ENCODE assay signal across 8 cellular contexts in genomic region chr1:101237229-101237837, GRCh38. TPM values are rescaled to one million over a fixed set of nuclear protein-coding genes. Genes with fewer than 3 reads are reported as not detected.
DNase-seq lines count a peak whose midpoint lies in the region; ATAC-seq and TF ChIP-seq lines count a peak whose summit lies in the region.

No MANE protein-coding gene starts in this region.

- H3K36me3 ChIP-seq in KMS-11 (ENCODE audit: insufficient read depth) (no peaks in the 10 kb centered on the region), sigmoid colon (no peaks in the 10 kb centered on the region)

- peak overlapping the region; percentile 54 for H3K4me2 ChIP-seq in KMS-11

- H3K9me3 ChIP-seq in sigmoid colon = no peaks in the 10 kb centered on the region

- no peak overlapping the region for H3K4me3 ChIP-seq in KMS-11 (IDR thresholded peaks at IDR 0.05; ENCODE audit: insufficient read depth, low read depth, low read length)
- peak overlapping the region; percentile 45 to 70 (median 56) for H3K4me3 ChIP-seq in sigmoid colon

- ATAC-seq in left ventricle myocardium superior (peak; percentile 17), HG03378 (IDR thresholded peaks at IDR 0.05; ENCODE audit: unreplicated experiment) (no peak), GM18867 (IDR thresholded peaks at IDR 0.05; ENCODE audit: unreplicated experiment) (no peak)

- H3K79me2 ChIP-seq in KMS-11 (ENCODE audit: insufficient read depth, low read depth) = no peaks in the 10 kb centered on the region

- peaks cover 58% of the 10 kb centered on the region for H3K4me1 Mint-ChIP-seq in activated naive CD8-positive, alpha-beta T cell (ENCODE audit: low read depth)

- peak; percentile 67 for DNase-seq in EL
- no peak for DNase-seq in left ventricle myocardium superior
- DNase-seq in sigmoid colon = no peak
- no peak for DNase-seq in NCI-H146 treated with DMSO at 0.1 percent for 48 hours (lab: John Stamatoyannopoulos, UW; ENCODE audit: unreplicated experiment)

- peaks cover 28% of the 10 kb centered on the region for H3K36me3 Mint-ChIP-seq in activated naive CD8-positive, alpha-beta T cell

- no peak for TF ChIP-seq POLR2A in sigmoid colon (IDR thresholded peaks at IDR 0.05)

- H4K20me1 ChIP-seq in KMS-11 (ENCODE audit: insufficient read depth) = no peaks in the 10 kb centered on the region

- no peak overlapping the region for H3K9ac ChIP-seq in KMS-11

- peak overlapping the region; percentile 99 for H3K4me3 Mint-ChIP-seq in activated naive CD8-positive, alpha-beta T cell

- H3K9me3 Mint-ChIP-seq in activated naive CD8-positive, alpha-beta T cell (ENCODE audit: low read depth) = no peaks in the 10 kb centered on the region

- H3K27me3 ChIP-seq in KMS-11 (ENCODE audit: insufficient read depth, low read depth) = peaks cover 10% of the 10 kb centered on the region
- peaks cover 0 to 21% (median 0%) of the 10 kb centered on the region in 3 donors for H3K27me3 ChIP-seq in sigmoid colon

- H3K27ac ChIP-seq in KMS-11 (no peak overlapping the region), sigmoid colon (peak overlapping the region; percentile 54 to 90 (median 66))

- TF ChIP-seq CTCF in KMS-11 (conservative IDR thresholded peaks at IDR 0.05; ENCODE audit: low read depth, low read length) = no peak
- TF ChIP-seq CTCF in sigmoid colon (IDR thresholded peaks at IDR 0.05) = no peak

- intact Hi-C loops in left ventricle myocardium superior (cut with micrococcal nuclease) (no loop called here), sigmoid colon (cut with DNase I) (loop anchor here (5.0 kb wide), 1 partner anchor 315 kb away; no protein-coding TSS in a partner anchor)

- H3K27ac Mint-ChIP-seq in activated naive CD8-positive, alpha-beta T cell = peak overlapping the region; percentile 99

- 1 to 2% methylated on average over 12 of the region's 12 CpGs for WGBS in sigmoid colon, 2 donors

- no peak for TF ChIP-seq EP300 in sigmoid colon (IDR thresholded peaks at IDR 0.05)

- H3K27me3 Mint-ChIP-seq in activated naive CD8-positive, alpha-beta T cell = no peaks in the 10 kb centered on the region

- H3K4me1 ChIP-seq in KMS-11 (ENCODE audit: low read depth, poor library complexity, severe bottlenecking) (peaks cover 27% of the 10 kb centered on the region), sigmoid colon (peaks cover 0 to 32% (median 20%) of the 10 kb centered on the region in 4 donors)

- H2AFZ ChIP-seq in KMS-11 (ENCODE audit: low read depth) = no peak overlapping the region

RNA-seq across cellular contexts. Expression of gene S1PR1, which starts 0.5 kb away (rescaled TPM):
- total RNA-seq in left ventricle myocardium superior (58.1 TPM), sigmoid colon (10 to 100 TPM; 16.4 to 25.5 (median 22.3) TPM)
- polyA plus RNA-seq in sigmoid colon = 10 to 100 TPM in 1 of 3 donors, 1 to 10 TPM in 2; 1.2 to 29.3 (median 4.2) TPM
